9 cellular contexts compared by ENCODE assay signal in genomic region chr19:58558623-58559274, GRCh38. TPM values are rescaled to one million over a fixed set of nuclear protein-coding genes. Genes with fewer than 3 reads are reported as not detected.
DNase-seq lines count a peak whose midpoint lies in the region; ATAC-seq, FAIRE-seq and TF ChIP-seq lines count a peak whose summit lies in the region.
"Had no signal": no experiment of that assay in that cellular context is flagged by ENCODE, and none has a peak within 500 bp of the region (broad histone marks: within the 10 kb centered on the region; RNA-seq: fewer than 3 reads in every experiment).

No MANE protein-coding gene starts in this region.

- H3K4me1 Mint-ChIP-seq in activated CD4-positive, alpha-beta memory T cell treated with anti-CD3 and anti-CD28 coated beads, Interleukin-2, amount 10 ng/mL, durations not matched to agents 7 days and 5 days, result peaks cover 81% of the 10 kb centered on the region

- H3K4me3 Mint-ChIP-seq in activated CD4-positive, alpha-beta memory T cell treated with anti-CD3 and anti-CD28 coated beads, Interleukin-2, amount 10 ng/mL, durations not matched to agents 7 days and 5 days, result peak overlapping the region; percentile 98

- intact Hi-C loops in mucosa of descending colon (cut with DNase I, micrococcal nuclease), result no loop called here

- H3K27me3 Mint-ChIP-seq in activated CD4-positive, alpha-beta memory T cell treated with anti-CD3 and anti-CD28 coated beads, Interleukin-2, amount 10 ng/mL, durations not matched to agents 7 days and 5 days, result no peaks in the 10 kb centered on the region

- H3K4me3 ChIP-seq in AG10803 (ENCODE audit: low read length) (peak overlapping the region; percentile 95), mucosa of descending colon (peak overlapping the region; percentile 57)

- ATAC-seq in GM19438 (IDR thresholded peaks at IDR 0.05; ENCODE audit: low read depth, unreplicated experiment) (peak; percentile 50), mucosa of descending colon (peak; percentile 80)

- peaks cover 49% of the 10 kb centered on the region for H3K4me1 ChIP-seq in mucosa of descending colon (ENCODE audit: low read depth)

- POLR2A ChIA-PET in activated CD4-positive, alpha-beta memory T cell treated with anti-CD3 and anti-CD28 coated beads, Interleukin-2, amount 10 ng/mL, durations not matched to agents 7 days and 5 days (lab: Charles Lee), result interaction anchor here (0.6 to 8.9 kb wide), 5 partner anchors 13 to 40 kb away, joined by 3 to 89 read pairs (median 46); partner anchors contain the start of genes MZF1, TRIM28 and ZBTB45

- DNase-seq in AG10803 (ENCODE audit: low read depth), result peak; percentile 98
- peak; percentile 100 for DNase-seq in HK-2 (ENCODE audit: unreplicated experiment)
- DNase-seq in activated CD4-positive, alpha-beta memory T cell treated with anti-CD3 and anti-CD28 coated beads, Interleukin-2, amount 10 ng/mL, durations not matched to agents 7 days and 5 days, result peak; percentile 100
- peak; percentile 99 to 100 (median 99) for DNase-seq in mucosa of descending colon
- peak; percentile 96 to 98 for DNase-seq in stimulated activated CD8-positive, alpha-beta memory T cell treated with anti-CD3 and anti-CD28 coated beads, Interleukin-4, amount 100 ng/mL, for 4 hours (ENCODE audit: low read depth in 2 of 2, low spot score in 1 of 2)
- DNase-seq in NCI-H146 treated with DMSO at 0.1 percent for 48 hours (lab: John Stamatoyannopoulos, UW; ENCODE audit: unreplicated experiment), result no peak

- no peaks in the 10 kb centered on the region for H3K9me3 Mint-ChIP-seq in activated CD4-positive, alpha-beta memory T cell treated with anti-CD3 and anti-CD28 coated beads, Interleukin-2, amount 10 ng/mL, durations not matched to agents 7 days and 5 days

- no peaks in the 10 kb centered on the region for H3K9me3 ChIP-seq in mucosa of descending colon

- H3K36me3 Mint-ChIP-seq in activated CD4-positive, alpha-beta memory T cell treated with anti-CD3 and anti-CD28 coated beads, Interleukin-2, amount 10 ng/mL, durations not matched to agents 7 days and 5 days (ENCODE audit: low read depth), result peaks cover 43% of the 10 kb centered on the region

- CTCF ChIA-PET in activated CD4-positive, alpha-beta memory T cell treated with anti-CD3 and anti-CD28 coated beads, Interleukin-2, amount 10 ng/mL, durations not matched to agents 7 days and 5 days (lab: Charles Lee), result interaction anchor here (1.5 to 2.6 kb wide), 2 partner anchors 40 to 45 kb away, joined by 3 to 15 read pairs; partner anchors contain the start of gene ZBTB45

- peaks cover 8% of the 10 kb centered on the region for H3K36me3 ChIP-seq in mucosa of descending colon (ENCODE audit: low read depth)

- peak overlapping the region; percentile 100 for H3K27ac Mint-ChIP-seq in activated CD4-positive, alpha-beta memory T cell treated with anti-CD3 and anti-CD28 coated beads, Interleukin-2, amount 10 ng/mL, durations not matched to agents 7 days and 5 days

- peak; percentile 93 for FAIRE-seq in endometrium (lab: Jason Lieb, UNC)
- FAIRE-seq: colon had no signal

- TF ChIP-seq CTCF in AG10803 (conservative IDR thresholded peaks at IDR 0.05; ENCODE audit: low read length) (no peak), mucosa of descending colon (IDR thresholded peaks at IDR 0.05) (no peak)

RNA-seq across cellular contexts. Expression of gene UBE2M, which starts 0.3 kb away (rescaled TPM):
- 10 to 100 TPM; 87.5 to 92.4 TPM for total RNA-seq in activated CD4-positive, alpha-beta memory T cell treated with anti-CD3 and anti-CD28 coated beads, Interleukin-2, amount 10 ng/mL, durations not matched to agents 7 days and 5 days
- 100 to 1,000 TPM in 1 of 3 donors, 10 to 100 TPM in 2; 49.4 to 101 (median 66.7) TPM for total RNA-seq in mucosa of descending colon

RNA-seq across cellular contexts. Expression of gene CHMP2A, which starts 3.8 kb away (rescaled TPM):
- 100 to 1,000 TPM; 137 to 144 TPM for total RNA-seq in activated CD4-positive, alpha-beta memory T cell treated with anti-CD3 and anti-CD28 coated beads, Interleukin-2, amount 10 ng/mL, durations not matched to agents 7 days and 5 days
- total RNA-seq in mucosa of descending colon, result 100 to 1,000 TPM; 125 to 231 (median 195) TPM

RNA-seq across cellular contexts. Expression of gene MZF1, which starts 14.4 kb away (rescaled TPM):
- total RNA-seq in activated CD4-positive, alpha-beta memory T cell treated with anti-CD3 and anti-CD28 coated beads, Interleukin-2, amount 10 ng/mL, durations not matched to agents 7 days and 5 days, result 10 to 100 TPM; 21.6 to 22.9 TPM
- total RNA-seq in mucosa of descending colon, result 10 to 100 TPM; 30.4 to 43.3 (median 36.1) TPM

RNA-seq across cellular contexts. Expression of gene TRIM28, which starts 14.9 kb away (rescaled TPM):
- 100 to 1,000 TPM; 345 TPM for total RNA-seq in activated CD4-positive, alpha-beta memory T cell treated with anti-CD3 and anti-CD28 coated beads, Interleukin-2, amount 10 ng/mL, durations not matched to agents 7 days and 5 days
- 100 to 1,000 TPM; 180 to 308 (median 202) TPM for total RNA-seq in mucosa of descending colon

RNA-seq across cellular contexts. Expression of gene ZBTB45, which starts 39.1 kb away (rescaled TPM):
- 10 to 100 TPM; 15.8 to 17.4 TPM for total RNA-seq in activated CD4-positive, alpha-beta memory T cell treated with anti-CD3 and anti-CD28 coated beads, Interleukin-2, amount 10 ng/mL, durations not matched to agents 7 days and 5 days
- 10 to 100 TPM; 12.1 to 16.7 (median 13.4) TPM for total RNA-seq in mucosa of descending colon
